15 cellular contexts compared by ENCODE assay signal in the genomic region with DNA sequence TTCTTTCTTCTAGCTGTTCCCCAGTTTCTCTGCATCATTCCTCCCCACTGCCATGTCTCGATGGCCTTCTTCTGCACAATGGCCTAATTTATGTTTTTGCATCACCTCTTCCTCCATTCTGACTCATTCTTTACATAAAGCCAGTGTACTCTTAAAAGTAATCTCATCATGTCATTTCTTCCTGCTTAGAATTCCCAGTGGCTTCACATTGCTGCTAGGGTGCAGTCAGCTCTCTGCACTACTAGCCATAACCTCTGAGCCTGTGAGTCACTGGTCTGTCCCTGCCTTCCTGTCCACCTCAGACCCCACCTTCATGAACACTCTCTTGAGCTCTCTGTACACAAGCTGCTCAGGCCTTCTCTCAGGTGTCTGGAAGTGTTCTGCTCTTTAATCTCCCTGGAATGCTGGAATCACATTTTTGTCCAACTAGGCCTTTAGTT. TPM values are rescaled to one million over a fixed set of nuclear protein-coding genes. Genes with fewer than 3 reads are reported as not detected.
DNase-seq lines count a peak whose midpoint lies in the region; ATAC-seq and TF ChIP-seq lines count a peak whose summit lies in the region.
"Had no signal": no experiment of that assay in that cellular context is flagged by ENCODE, and none has a peak within 500 bp of the region (broad histone marks: within the 10 kb centered on the region; RNA-seq: fewer than 3 reads in every experiment).

No MANE protein-coding gene starts in this region.

- no peaks in the 10 kb centered on the region for H3K36me3 ChIP-seq in OCI-LY7 (ENCODE audit: insufficient read depth, low read length)
- H3K36me3 ChIP-seq in colonic mucosa: no peaks in the 10 kb centered on the region
- H3K36me3 ChIP-seq: ascending aorta, BLaER1 had no signal

- intact Hi-C loops in OCI-LY7 (cut with micrococcal nuclease; ENCODE audit: unreplicated experiment): no loop called here
- intact Hi-C loops in colonic mucosa (cut with DNase I): no loop called here

- peaks cover 43% of the 10 kb centered on the region for H3K4me1 Mint-ChIP-seq in nephron progenitor cell
- H3K4me1 Mint-ChIP-seq in activated T-cell treated with anti-CD3 and anti-CD28 coated beads, Interleukin-2, amount 50 U/mL, for 72 hours (ENCODE audit: low read depth): peaks cover 40% of the 10 kb centered on the region

- DNase-seq in Daoy (ENCODE audit: low read depth) (peak; percentile 68), OCI-LY7 (ENCODE audit: low spot score) (no peak), colonic mucosa (peak; percentile 48), nephron progenitor cell (no peak), UCSD-AML1 (lab: John Stamatoyannopoulos, UW; ENCODE audit: unreplicated experiment) (no peak)
- DNase-seq in activated T-cell treated with anti-CD3 and anti-CD28 coated beads, Interleukin-2, amount 50 U/mL, for 72 hours: no peak
- DNase-seq: GF-D8; NCI-H1092 treated with DMSO at 0.1 percent for 48 hours; NCI-H2227 treated with DMSO at 0.1 percent for 48 hours; stimulated activated naive CD4-positive, alpha-beta T cell treated with Interleukin-2 at 50 U/mL for 16 hours had no signal

- TF ChIP-seq CTCF in OCI-LY7 (conservative IDR thresholded peaks at IDR 0.05; ENCODE audit: low read length): no peak
- no peak for TF ChIP-seq CTCF in colonic mucosa (IDR thresholded peaks at IDR 0.05)
- no peak for TF ChIP-seq CTCF in nephron progenitor cell (IDR thresholded peaks at IDR 0.05)

- H3K9me3 Mint-ChIP-seq in nephron progenitor cell: peaks cover 34% of the 10 kb centered on the region
- no peaks in the 10 kb centered on the region for H3K9me3 Mint-ChIP-seq in activated T-cell treated with anti-CD3 and anti-CD28 coated beads, Interleukin-2, amount 50 U/mL, for 72 hours
- H3K9me3 Mint-ChIP-seq: activated T-helper 1 cell treated with anti-CD3 and anti-CD28 coated beads, Interleukin-12 subunit alpha, Interleukin-12 subunit beta, Interleukin-2, Interleukin-4 antibody, amounts not matched to agents 30 ng/mL and 10 ng/mL and 1 ng/mL, durations not matched to agents 14 hours and 24 hours and 36 hours had no signal

- ATAC-seq in activated T-cell treated with anti-CD3 and anti-CD28 coated beads, Interleukin-2, amount 50 U/mL, for 72 hours (replicated peaks in 1 of 2): no peak
- ATAC-seq in HG02852 (IDR thresholded peaks at IDR 0.05; ENCODE audit: unreplicated experiment): no peak
- no peak for ATAC-seq in HG02973 (IDR thresholded peaks at IDR 0.05; ENCODE audit: unreplicated experiment)

- peak overlapping the region; percentile 43; the same call in 1 of the 2 replicates for H2AFZ ChIP-seq in OCI-LY7 (ENCODE audit: low read length)

- POLR2A ChIA-PET in OCI-LY7 (lab: Charles Lee): interaction anchor here (0.6 to 1.5 kb wide), 5 partner anchors 14 to 105 kb away, joined by 3 to 7 read pairs (median 3); a partner anchor contains a TSS

- H3K9me3 ChIP-seq in OCI-LY7 (ENCODE audit: low read length) (no peaks in the 10 kb centered on the region), colonic mucosa (no peaks in the 10 kb centered on the region)
- H3K9me3 ChIP-seq: ascending aorta had no signal

- no peaks in the 10 kb centered on the region for H4K20me1 ChIP-seq in OCI-LY7 (ENCODE audit: insufficient read depth, low read length)
- H4K20me1 ChIP-seq: BLaER1 had no signal

- no peaks in the 10 kb centered on the region for H3K27me3 Mint-ChIP-seq in nephron progenitor cell (ENCODE audit: low read depth, poor library complexity)
- H3K27me3 Mint-ChIP-seq in activated T-cell treated with anti-CD3 and anti-CD28 coated beads, Interleukin-2, amount 50 U/mL, for 72 hours (ENCODE audit: low read depth): no peaks in the 10 kb centered on the region

- peaks cover 38% of the 10 kb centered on the region for H3K4me1 ChIP-seq in OCI-LY7 (ENCODE audit: insufficient read depth, low read length, poor library complexity, severe bottlenecking)
- H3K4me1 ChIP-seq in colonic mucosa: no peaks in the 10 kb centered on the region
- H3K4me1 ChIP-seq: ascending aorta had no signal

- CTCF ChIA-PET in OCI-LY7 (lab: Charles Lee; ENCODE audit: unreplicated experiment): no interaction called here

- no peaks in the 10 kb centered on the region for H3K9me2 ChIP-seq in OCI-LY7 (ENCODE audit: insufficient read depth, low read length)

- no peaks in the 10 kb centered on the region for H3K79me2 ChIP-seq in OCI-LY7 (ENCODE audit: insufficient read depth, low read depth, low read length)

- H3K9ac ChIP-seq in colonic mucosa (ENCODE audit: low read depth in 2 of 2, low read length in 2 of 2): no peak overlapping the region
- H3K9ac ChIP-seq: BLaER1 had no signal

- H3K27ac ChIP-seq in OCI-LY7 (ENCODE audit: low read depth, low read length, poor library complexity, severe bottlenecking): no peak overlapping the region
- H3K27ac ChIP-seq in colonic mucosa: peak overlapping the region; percentile 62
- H3K27ac ChIP-seq: ascending aorta, BLaER1 had no signal

- no TSS peak for BruUV-seq in OCI-LY7 (replicated peaks; lab: Mats Ljungman, UMichigan)

- no peak overlapping the region for H3K4me3 Mint-ChIP-seq in nephron progenitor cell
- H3K4me3 Mint-ChIP-seq in activated T-cell treated with anti-CD3 and anti-CD28 coated beads, Interleukin-2, amount 50 U/mL, for 72 hours: no peak overlapping the region
- H3K4me3 Mint-ChIP-seq: activated T-helper 1 cell treated with anti-CD3 and anti-CD28 coated beads, Interleukin-12 subunit alpha, Interleukin-12 subunit beta, Interleukin-2, Interleukin-4 antibody, amounts not matched to agents 30 ng/mL and 10 ng/mL and 1 ng/mL, durations not matched to agents 14 hours and 24 hours and 36 hours had no signal

- H3K27ac Mint-ChIP-seq in nephron progenitor cell: peak overlapping the region; percentile 0
- H3K27ac Mint-ChIP-seq in activated T-cell treated with anti-CD3 and anti-CD28 coated beads, Interleukin-2, amount 50 U/mL, for 72 hours: no peak overlapping the region
- H3K27ac Mint-ChIP-seq: activated T-helper 1 cell treated with anti-CD3 and anti-CD28 coated beads, Interleukin-12 subunit alpha, Interleukin-12 subunit beta, Interleukin-2, Interleukin-4 antibody, amounts not matched to agents 30 ng/mL and 10 ng/mL and 1 ng/mL, durations not matched to agents 14 hours and 24 hours and 36 hours had no signal

- H3K4me2 ChIP-seq in OCI-LY7 (ENCODE audit: low read length): peak overlapping the region; percentile 16; the same call in 1 of the 2 replicates
- H3K4me2 ChIP-seq: BLaER1 had no signal

- H3K27me3 ChIP-seq in colonic mucosa: no peaks in the 10 kb centered on the region
- H3K27me3 ChIP-seq: ascending aorta had no signal

- H3K4me3 ChIP-seq in OCI-LY7 (ENCODE audit: low read depth, low read length, poor library complexity, severe bottlenecking) (no peak overlapping the region), colonic mucosa (no peak overlapping the region)
- H3K4me3 ChIP-seq: ascending aorta, BLaER1 had no signal

- H3K36me3 Mint-ChIP-seq in nephron progenitor cell (ENCODE audit: low read depth): peaks cover 12% of the 10 kb centered on the region
- H3K36me3 Mint-ChIP-seq in activated T-cell treated with anti-CD3 and anti-CD28 coated beads, Interleukin-2, amount 50 U/mL, for 72 hours (ENCODE audit: insufficient read depth in 2 of 2): peaks cover 0 to 3% of the 10 kb centered on the region in 2 donors

RNA-seq across cellular contexts. Expression of a gene that starts 24.1 kb away (rescaled TPM):
- total RNA-seq in Daoy (2014; rRNA removed; shearing (Covaris generic)): 114 and 117 TPM in 2 replicates
- total RNA-seq in OCI-LY7 (2014; rRNA removed; shearing (Covaris generic)): 126 and 130 TPM in 2 replicates
- total RNA-seq in OCI-LY7 (2022) (112 and 116 TPM in 2 replicates), colonic mucosa (10 to 100 TPM; 26.9 to 47.7 TPM)
- 10 to 100 TPM; 50.7 to 51.1 TPM for total RNA-seq in activated T-cell treated with anti-CD3 and anti-CD28 coated beads, Interleukin-2, amount 50 U/mL, for 72 hours

RNA-seq across cellular contexts. Expression of a gene that starts 57.3 kb away (rescaled TPM):
- 0.74 and 2.1 TPM in 2 replicates for total RNA-seq in Daoy (2014; rRNA removed; shearing (Covaris generic))
- total RNA-seq in OCI-LY7 (2014; rRNA removed; shearing (Covaris generic)): not detected in 2 replicates
- not detected in 2 replicates for total RNA-seq in OCI-LY7 (2022)
- 1 to 10 TPM; 1.1 to 2.1 TPM for total RNA-seq in colonic mucosa
- total RNA-seq in activated T-cell treated with anti-CD3 and anti-CD28 coated beads, Interleukin-2, amount 50 U/mL, for 72 hours: 1 to 10 TPM; 1.6 to 2.1 TPM
- total RNA-seq: ascending aorta had no signal

Comparison
In these comparisons a context has a peak if more than half of its experiments do, and no peak if none do; other contexts are left out.
1. DNase-seq: peak in Daoy (single experiment) and colonic mucosa (single experiment); none in OCI-LY7 (single experiment), nephron progenitor cell (single experiment), activated T-cell treated with anti-CD3 and anti-CD28 coated beads, Interleukin-2, amount 50 U/mL, for 72 hours (0 of 2) and UCSD-AML1 (single experiment).